8 cellular contexts compared by ENCODE assay signal in genomic region chr6:143528164-143528811, GRCh38. TPM values are rescaled to one million over a fixed set of nuclear protein-coding genes. Genes with fewer than 3 reads are reported as not detected.
DNase-seq lines count a peak whose midpoint lies in the region; ATAC-seq and TF ChIP-seq lines count a peak whose summit lies in the region.
"Had no signal": no experiment of that assay in that cellular context is flagged by ENCODE, and none has a peak within 500 bp of the region (broad histone marks: within the 10 kb centered on the region; RNA-seq: fewer than 3 reads in every experiment).

No MANE protein-coding gene starts in this region.

- no peaks in the 10 kb centered on the region for H3K36me3 ChIP-seq in uterus

- ATAC-seq in GM18861 (IDR thresholded peaks at IDR 0.05; ENCODE audit: unreplicated experiment) (peak; percentile 85), HG02588 (IDR thresholded peaks at IDR 0.05; ENCODE audit: unreplicated experiment) (peak; percentile 58)
- ATAC-seq in naive thymus-derived CD8-positive, alpha-beta T cell, result peak; percentile 35 to 49

- H3K27me3 Mint-ChIP-seq in naive thymus-derived CD8-positive, alpha-beta T cell, result no peaks in the 10 kb centered on the region

- TF ChIP-seq CTCF in uterus (IDR thresholded peaks at IDR 0.05), result no peak

- H3K4me1 ChIP-seq in uterus, result no peaks in the 10 kb centered on the region

- H3K9me3 ChIP-seq in uterus, result no peaks in the 10 kb centered on the region

- peak overlapping the region; percentile 2 to 95 (median 86) for H3K27ac Mint-ChIP-seq in naive thymus-derived CD8-positive, alpha-beta T cell

- H3K4me1 Mint-ChIP-seq in naive thymus-derived CD8-positive, alpha-beta T cell, result peaks cover 4 to 13% (median 12%) of the 10 kb centered on the region in 4 donors

- intact Hi-C loops in uterus (cut with DNase I; ENCODE audit: low total_unique reads), result no loop called here

- peak; percentile 71 for DNase-seq in NOMO-1 treated with DMSO at 0.1 percent for 48 hours (lab: John Stamatoyannopoulos, UW; ENCODE audit: unreplicated experiment)
- DNase-seq in naive thymus-derived CD8-positive, alpha-beta T cell, result peak in 1 of 10 donors; percentile 16
- DNase-seq in 8988T, result no peak
- no peak for DNase-seq in NCI-H1436 (lab: John Stamatoyannopoulos, UW)
- no peak for DNase-seq in uterus
- DNase-seq: NCI-H2107 had no signal

- peak overlapping the region in 6 of 10 donors; percentile 2 to 59 (median 24) for H3K4me3 Mint-ChIP-seq in naive thymus-derived CD8-positive, alpha-beta T cell

- H3K36me3 Mint-ChIP-seq in naive thymus-derived CD8-positive, alpha-beta T cell, result no peaks in the 10 kb centered on the region

- no peak for TF ChIP-seq POLR2A in uterus (IDR thresholded peaks at IDR 0.05)

- no peaks in the 10 kb centered on the region for H3K27me3 ChIP-seq in uterus

- no peaks in the 10 kb centered on the region for H3K9me3 Mint-ChIP-seq in naive thymus-derived CD8-positive, alpha-beta T cell

- POLR2A ChIA-PET in naive thymus-derived CD8-positive, alpha-beta T cell (lab: Charles Lee), result no interaction called here

- no peak overlapping the region for H3K27ac ChIP-seq in uterus

- no peak overlapping the region for H3K4me3 ChIP-seq in uterus

RNA-seq across cellular contexts. Expression of gene FUCA2, which starts 16.8 kb away (rescaled TPM):
- 1 to 10 TPM; 3.1 to 4.7 TPM for total RNA-seq in naive thymus-derived CD8-positive, alpha-beta T cell
- 10 to 100 TPM in 1 of 3 donors, 1 to 10 TPM in 2; 4.3 to 13.1 (median 6.4) TPM for polyA plus RNA-seq in naive thymus-derived CD8-positive, alpha-beta T cell
- total RNA-seq in uterus, result 10 to 100 TPM; 15.9 to 35.7 (median 21.1) TPM
